8 cellular contexts compared by ENCODE assay signal in the genomic region with DNA sequence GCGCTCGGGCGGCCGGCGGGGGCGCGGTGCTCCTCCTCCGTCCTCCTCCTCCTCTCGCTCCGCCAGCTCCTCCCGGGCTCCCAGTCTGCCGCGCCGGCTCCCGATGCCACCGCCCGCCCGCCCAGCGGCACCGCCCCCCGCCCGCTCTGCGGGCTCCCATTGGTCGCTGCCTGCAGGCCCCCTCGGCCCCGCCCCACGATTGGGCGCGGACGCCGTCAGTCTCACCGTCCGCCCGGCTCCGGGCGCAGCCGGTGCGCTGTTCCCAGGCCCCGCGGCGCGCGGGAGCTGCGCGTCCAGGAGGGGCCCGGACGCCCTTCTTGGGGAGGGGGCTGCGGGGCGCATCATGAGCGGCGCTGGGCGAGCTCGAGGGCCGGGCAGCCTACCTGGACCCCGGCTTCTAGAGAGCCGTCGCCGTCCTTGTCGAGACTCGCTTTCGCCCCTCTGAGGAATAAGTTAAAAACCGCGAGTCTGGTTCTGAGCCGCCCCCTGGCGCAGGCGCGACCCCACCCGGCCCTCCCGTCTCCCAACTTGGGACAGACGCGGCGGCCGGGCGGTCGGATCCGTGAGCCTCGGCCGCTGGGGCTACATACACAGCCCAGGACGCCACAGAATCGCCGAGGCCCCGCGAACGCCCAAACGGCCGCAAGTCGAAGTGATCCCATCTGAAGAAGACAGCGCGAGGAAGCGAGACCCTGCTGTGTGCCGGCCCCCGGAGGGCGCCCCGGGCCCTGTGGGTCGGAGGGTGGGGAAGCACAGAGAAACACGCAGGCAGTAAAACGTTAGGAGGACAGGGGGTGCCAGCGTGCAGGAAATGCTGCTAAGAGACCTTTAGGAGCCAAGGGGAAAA. TPM values are rescaled to one million over a fixed set of nuclear protein-coding genes. Genes with fewer than 3 reads are reported as not detected.
DNase-seq lines count a peak whose midpoint lies in the region; ATAC-seq and TF ChIP-seq lines count a peak whose summit lies in the region.

A gene with protein sequence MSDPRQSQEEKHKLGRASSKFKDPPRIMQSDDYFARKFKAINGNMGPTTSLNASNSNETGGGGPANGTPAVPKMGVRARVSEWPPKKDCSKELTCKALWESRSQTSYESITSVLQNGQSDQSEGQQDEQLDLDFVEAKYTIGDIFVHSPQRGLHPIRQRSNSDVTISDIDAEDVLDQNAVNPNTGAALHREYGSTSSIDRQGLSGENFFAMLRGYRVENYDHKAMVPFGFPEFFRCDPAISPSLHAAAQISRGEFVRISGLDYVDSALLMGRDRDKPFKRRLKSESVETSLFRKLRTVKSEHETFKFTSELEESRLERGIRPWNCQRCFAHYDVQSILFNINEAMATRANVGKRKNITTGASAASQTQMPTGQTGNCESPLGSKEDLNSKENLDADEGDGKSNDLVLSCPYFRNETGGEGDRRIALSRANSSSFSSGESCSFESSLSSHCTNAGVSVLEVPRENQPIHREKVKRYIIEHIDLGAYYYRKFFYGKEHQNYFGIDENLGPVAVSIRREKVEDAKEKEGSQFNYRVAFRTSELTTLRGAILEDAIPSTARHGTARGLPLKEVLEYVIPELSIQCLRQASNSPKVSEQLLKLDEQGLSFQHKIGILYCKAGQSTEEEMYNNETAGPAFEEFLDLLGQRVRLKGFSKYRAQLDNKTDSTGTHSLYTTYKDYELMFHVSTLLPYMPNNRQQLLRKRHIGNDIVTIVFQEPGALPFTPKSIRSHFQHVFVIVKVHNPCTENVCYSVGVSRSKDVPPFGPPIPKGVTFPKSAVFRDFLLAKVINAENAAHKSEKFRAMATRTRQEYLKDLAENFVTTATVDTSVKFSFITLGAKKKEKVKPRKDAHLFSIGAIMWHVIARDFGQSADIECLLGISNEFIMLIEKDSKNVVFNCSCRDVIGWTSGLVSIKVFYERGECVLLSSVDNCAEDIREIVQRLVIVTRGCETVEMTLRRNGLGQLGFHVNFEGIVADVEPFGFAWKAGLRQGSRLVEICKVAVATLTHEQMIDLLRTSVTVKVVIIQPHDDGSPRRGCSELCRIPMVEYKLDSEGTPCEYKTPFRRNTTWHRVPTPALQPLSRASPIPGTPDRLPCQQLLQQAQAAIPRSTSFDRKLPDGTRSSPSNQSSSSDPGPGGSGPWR (N-terminal part only) (minus strand): TSS at position 87 of the 847 bp plus-strand sequence. CDS start 114,794 bp downstream, outside the sequence.

- peaks cover 4 to 36% (median 17%) of the 10 kb centered on the region in 4 donors for H3K4me1 ChIP-seq in liver (ENCODE audit: control insufficient read depth in 4 of 4, insufficient read depth in 4 of 4, low read length in 3 of 4)

- no peaks in the 10 kb centered on the region for H3K9me3 ChIP-seq in liver (ENCODE audit: control insufficient read depth in 4 of 4, low read length in 3 of 4)

- H3K27me3 ChIP-seq in liver (ENCODE audit: control insufficient read depth in 4 of 4, insufficient read depth in 4 of 4, low read length in 3 of 4): no peaks in the 10 kb centered on the region

- peak; percentile 82 for DNase-seq in AG09319 (ENCODE audit: extremely low read depth, low read depth)
- DNase-seq in NCI-H446 treated with DMSO at 0.1 percent for 48 hours (lab: John Stamatoyannopoulos, UW): peak; percentile 80
- peak; percentile 82 for DNase-seq in activated CD4-positive, alpha-beta T cell treated with anti-CD3 and anti-CD28 coated beads, Interleukin-2, amount 50 U/mL, for 1 hour
- DNase-seq in dermis blood vessel endothelial cell: peak; percentile 94
- DNase-seq in stimulated activated CD4-positive, alpha-beta T cell treated with anti-CD3 and anti-CD28 coated beads, Interleukin-2, amount 100 ng/mL, for 48 hours: peak; percentile 87 to 90

- peak; percentile 96 for ATAC-seq in GM19043 (IDR thresholded peaks at IDR 0.05; ENCODE audit: low read depth, unreplicated experiment)
- ATAC-seq in HG03378 (IDR thresholded peaks at IDR 0.05; ENCODE audit: unreplicated experiment): peak; percentile 86

- TF ChIP-seq RAD21 in liver (IDR thresholded peaks at IDR 0.05): peak; percentile 78 to 79

- peak; percentile 74 for TF ChIP-seq CTCF in AG09319 (IDR thresholded peaks at IDR 0.05; ENCODE audit: low read depth, low read length)
- TF ChIP-seq CTCF in liver (IDR thresholded peaks at IDR 0.05; ENCODE audit: low read depth, low read length, missing input control): peak; percentile 51

- H3K36me3 ChIP-seq in liver (ENCODE audit: control insufficient read depth in 4 of 4, insufficient read depth in 3 of 4, low read depth in 1 of 4, low read length in 3 of 4): no peaks in the 10 kb centered on the region

- peak within 1 kb of the TSS; percentile 71 to 87 (median 78) for H3K4me3 ChIP-seq in liver (ENCODE audit: low read depth in 1 of 3, low read length in 3 of 3)

- H3K9ac ChIP-seq in liver (ENCODE audit: low read depth in 1 of 2, low read length in 2 of 2): peak within 1 kb of the TSS; percentile 56 to 82

- H3K27ac ChIP-seq in liver (ENCODE audit: low read depth in 1 of 2, low read length in 2 of 2): peak within 1 kb of the TSS; percentile 15 to 70

- under 1% methylated on average over 98 of the region's 98 CpGs for WGBS in liver

TF ChIP-seq in liver, 16 proteins besides CTCF, POLR2A, EP300 and RAD21:
- TF ChIP-seq HNF4A (conservative IDR thresholded peaks at IDR 0.05) (no peak), YY1 (IDR thresholded peaks at IDR 0.05) (peak; percentile 16)

RNA-seq across cellular contexts. Expression of the gene that starts here (rescaled TPM):
- 11.1 and 25.7 TPM in 2 replicates for total RNA-seq in dermis blood vessel endothelial cell
- 10 to 100 TPM in 1 of 2 donors, 1 to 10 TPM in 1; 1.9 to 18.5 TPM for total RNA-seq in liver
- polyA plus RNA-seq in liver: 1 to 10 TPM; 2.6 to 5.4 TPM

Comparison
In these comparisons a context has a peak if more than half of its experiments do, and no peak if none do; other contexts are left out.
1. Peak in every context shown above with its lines: DNase-seq, ATAC-seq, H3K4me3 ChIP-seq and H3K27ac ChIP-seq.